Comparison of ENCODE assay signal across 2 cellular contexts in genomic region chr20:53656653-53657288, GRCh38.
TF ChIP-seq lines count a peak whose summit lies in the region.

No MANE protein-coding gene starts in this region.

TF ChIP-seq in A549, 52 proteins besides CTCF, POLR2A, EP300 and RAD21 (continued from another document):
- TF ChIP-seq BHLHE40 (IDR thresholded peaks at IDR 0.05; ENCODE audit: low read depth, low read length) (no peak), NPAS2 (CRISPR knock-in tag; IDR thresholded peaks at IDR 0.05; ENCODE audit: borderline replicate concordance) (no peak), HES2 (IDR thresholded peaks at IDR 0.05) (peak; percentile 50; the same call in 1 of the 2 replicates)

TF ChIP-seq in HepG2, 621 proteins besides CTCF, POLR2A, EP300 and RAD21 (continued from another document):
- TF ChIP-seq SMYD3 (CRISPR knock-in tag; IDR thresholded peaks at IDR 0.05) (0 out of 2 replicates have a peak, but pooled peaks have one; percentile 53), ZNF33B (CRISPR knock-in tag; IDR thresholded peaks at IDR 0.05) (no peak), FOXC1 (CRISPR knock-in tag; IDR thresholded peaks at IDR 0.05; ENCODE audit: borderline replicate concordance) (no peak), NR3C1 (CRISPR knock-in tag; IDR thresholded peaks at IDR 0.05) (no peak), CEBPB (IDR thresholded peaks at IDR 0.05; ENCODE audit: borderline replicate concordance, low read depth, low read length) (peak; percentile 86), CEBPG (CRISPR knock-in tag; IDR thresholded peaks at IDR 0.05) (peak; percentile 68), MAFK (conservative IDR thresholded peaks at IDR 0.05 in 1 of 2, IDR thresholded peaks at IDR 0.05 in 1 of 2; ENCODE audit: low read length in 2 of 2) (no peak), ZNF501 (CRISPR knock-in tag; IDR thresholded peaks at IDR 0.05) (no peak), YEATS2 (CRISPR knock-in tag; IDR thresholded peaks at IDR 0.05; ENCODE audit: borderline replicate concordance) (no peak), ZNF337 (CRISPR knock-in tag; IDR thresholded peaks at IDR 0.05; ENCODE audit: borderline replicate concordance, low read depth) (no peak), HNF4A (CRISPR knock-in tag; IDR thresholded peaks at IDR 0.05) (no peak), ZNF138 (CRISPR knock-in tag; IDR thresholded peaks at IDR 0.05; ENCODE audit: low read depth) (no peak), ATF6 (CRISPR knock-in tag; conservative IDR thresholded peaks at IDR 0.05) (no peak), SRY (CRISPR knock-in tag; IDR thresholded peaks at IDR 0.05) (no peak), ZNF816 (CRISPR knock-in tag; IDR thresholded peaks at IDR 0.05; ENCODE audit: borderline replicate concordance) (0 out of 2 replicates have a peak, but pooled peaks have one; percentile 18), ZSCAN21 (CRISPR knock-in tag; IDR thresholded peaks at IDR 0.05; ENCODE audit: borderline replicate concordance) (no peak), ZNF333 (CRISPR knock-in tag; IDR thresholded peaks at IDR 0.05; ENCODE audit: borderline replicate concordance) (no peak), FOXK2 (IDR thresholded peaks at IDR 0.05) (no peak), ISX (CRISPR knock-in tag; conservative IDR thresholded peaks at IDR 0.05) (no peak), DNMT1 (CRISPR knock-in tag; IDR thresholded peaks at IDR 0.05) (no peak)
